19 cellular contexts compared by ENCODE assay signal in the genomic region with DNA sequence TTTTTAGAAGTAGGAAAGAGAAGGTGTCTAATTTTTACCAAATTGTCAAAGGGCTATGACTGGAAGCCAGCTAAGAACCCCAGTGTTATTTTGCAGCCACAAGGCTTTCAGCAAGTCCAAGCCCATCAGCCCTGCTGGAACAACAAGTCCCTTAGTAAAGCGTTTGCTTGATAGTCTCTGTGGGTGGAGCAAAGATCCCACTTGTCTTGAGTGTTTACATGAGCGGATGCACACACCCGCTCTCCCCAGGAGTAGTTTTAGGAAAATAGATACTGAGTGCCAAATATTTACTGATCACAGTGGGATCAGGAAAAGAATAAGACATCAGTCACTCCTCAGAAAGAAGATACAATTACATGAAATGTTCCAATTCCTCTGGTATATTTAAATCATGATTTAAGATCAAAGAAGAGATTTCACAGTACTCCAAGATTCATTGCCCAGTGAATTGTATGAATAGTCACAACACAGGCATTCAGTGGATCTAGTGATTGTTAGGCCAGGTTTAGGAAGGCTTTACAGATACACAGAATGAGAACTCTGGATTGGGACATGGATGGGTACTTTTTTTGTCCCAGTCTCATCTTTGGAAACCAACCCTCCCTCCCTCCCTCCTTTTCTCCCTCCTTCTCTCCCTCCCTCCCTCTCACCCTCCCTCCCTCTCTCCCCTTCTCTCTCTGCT.
DNase-seq lines count a peak whose midpoint lies in the region; ATAC-seq and TF ChIP-seq lines count a peak whose summit lies in the region.
"Had no signal": no experiment of that assay in that cellular context is flagged by ENCODE, and none has a peak within 500 bp of the region (broad histone marks: within the 10 kb centered on the region; RNA-seq: fewer than 3 reads in every experiment).

No MANE protein-coding gene starts in this region.

- peaks cover 6% of the 10 kb centered on the region for H3K4me1 Mint-ChIP-seq in osteocyte (ENCODE audit: unreplicated experiment)
- no peaks in the 10 kb centered on the region for H3K4me1 Mint-ChIP-seq in activated T-cell treated with anti-CD3 and anti-CD28 coated beads, Interleukin-2, amount 50 U/mL, for 4 hours (ENCODE audit: low read depth)
- H3K4me1 Mint-ChIP-seq: CD8-positive, alpha-beta memory T cell; stimulated activated memory B cell treated with anti-CD40 and anti-IgM and Interleukin-4, amounts not matched to agents 10 μg/mL and 1 μg/mL and 100 μg/mL, for 72 hours had no signal

- in situ Hi-C loops in ACHN (cut with HindIII; ENCODE audit: low pct_ligation_motif_present, low pct_unique_long_range_greater_than_20kb, low sequenced_read_pairs) = no loop called here

- no peaks in the 10 kb centered on the region for H3K27me3 Mint-ChIP-seq in osteocyte (ENCODE audit: unreplicated experiment)
- H3K27me3 Mint-ChIP-seq in activated T-cell treated with anti-CD3 and anti-CD28 coated beads, Interleukin-2, amount 50 U/mL, for 4 hours (ENCODE audit: low read depth) = no peaks in the 10 kb centered on the region
- H3K27me3 Mint-ChIP-seq: CD8-positive, alpha-beta memory T cell; effector memory CD8-positive, alpha-beta T cell; stimulated activated memory B cell treated with anti-CD40 and anti-IgM and Interleukin-4, amounts not matched to agents 10 μg/mL and 1 μg/mL and 100 μg/mL, for 72 hours had no signal

- H3K36me3 Mint-ChIP-seq in osteocyte (ENCODE audit: unreplicated experiment) = peaks cover 37% of the 10 kb centered on the region
- H3K36me3 Mint-ChIP-seq in activated T-cell treated with anti-CD3 and anti-CD28 coated beads, Interleukin-2, amount 50 U/mL, for 4 hours (ENCODE audit: insufficient read depth) = no peaks in the 10 kb centered on the region
- H3K36me3 Mint-ChIP-seq: stimulated activated memory B cell treated with anti-CD40 and anti-IgM and Interleukin-4, amounts not matched to agents 10 μg/mL and 1 μg/mL and 100 μg/mL, for 72 hours had no signal

- no peak for ATAC-seq in HG03108 (IDR thresholded peaks at IDR 0.05; ENCODE audit: unreplicated experiment)
- no peak for ATAC-seq in activated T-cell treated with anti-CD3 and anti-CD28 coated beads, Interleukin-2, amount 50 U/mL, for 4 hours
- ATAC-seq: effector memory CD8-positive, alpha-beta T cell; left colon; stimulated activated memory B cell treated with anti-CD40 and anti-IgM and Interleukin-4, amounts not matched to agents 10 μg/mL and 1 μg/mL and 100 μg/mL, for 72 hours had no signal

- no peak for TF ChIP-seq CTCF in osteocyte (IDR thresholded peaks at IDR 0.05)

- H3K27ac Mint-ChIP-seq in osteocyte (ENCODE audit: unreplicated experiment) = no peak overlapping the region
- H3K27ac Mint-ChIP-seq: CD8-positive, alpha-beta memory T cell; effector memory CD8-positive, alpha-beta T cell; stimulated activated memory B cell treated with anti-CD40 and anti-IgM and Interleukin-4, amounts not matched to agents 10 μg/mL and 1 μg/mL and 100 μg/mL, for 72 hours had no signal

- H3K4me3 Mint-ChIP-seq in osteocyte (ENCODE audit: unreplicated experiment) = no peak overlapping the region
- H3K4me3 Mint-ChIP-seq in activated T-cell treated with anti-CD3 and anti-CD28 coated beads, Interleukin-2, amount 50 U/mL, for 4 hours = no peak overlapping the region
- H3K4me3 Mint-ChIP-seq: CD8-positive, alpha-beta memory T cell; effector memory CD8-positive, alpha-beta T cell; stimulated activated memory B cell treated with anti-CD40 and anti-IgM and Interleukin-4, amounts not matched to agents 10 μg/mL and 1 μg/mL and 100 μg/mL, for 72 hours had no signal

- no peaks in the 10 kb centered on the region for H3K9me3 Mint-ChIP-seq in osteocyte (ENCODE audit: unreplicated experiment)
- peaks cover 3% of the 10 kb centered on the region for H3K9me3 Mint-ChIP-seq in activated T-cell treated with anti-CD3 and anti-CD28 coated beads, Interleukin-2, amount 50 U/mL, for 4 hours

- peak; percentile 57 for DNase-seq in COLO668 (lab: John Stamatoyannopoulos, UW; ENCODE audit: unreplicated experiment)
- DNase-seq in DMS53 treated with DMSO at 0.1 percent for 48 hours (lab: John Stamatoyannopoulos, UW; ENCODE audit: unreplicated experiment) = peak; percentile 94
- peak; percentile 56 for DNase-seq in NCI-H2196 (lab: John Stamatoyannopoulos, UW; ENCODE audit: unreplicated experiment)
- peak; percentile 34 for DNase-seq in brain pericyte (ENCODE audit: low read depth, low spot score)
- DNase-seq in ACHN = no peak
- DNase-seq in osteocyte (ENCODE audit: extremely low spot score, unreplicated experiment) = no peak
- DNase-seq in activated T-cell treated with anti-CD3 and anti-CD28 coated beads, Interleukin-2, amount 50 U/mL, for 4 hours = no peak
- DNase-seq: activated CD4-positive, alpha-beta T cell treated with anti-CD3 and anti-CD28 coated beads, Interleukin-2, amount 50 U/mL, for 4 hours; activated naive CD4-positive, alpha-beta T cell; anterior cingulate cortex; CD8-positive, alpha-beta memory T cell; effector memory CD8-positive, alpha-beta T cell; EL; left colon; OCI-M1; SJCRH30; T-helper 2 cell had no signal

Comparison
In these comparisons a context has a peak if more than half of its experiments do, and no peak if none do; other contexts are left out.
1. DNase-seq: peak in COLO668 (single experiment), DMS53 treated with DMSO at 0.1 percent for 48 hours (single experiment), NCI-H2196 (single experiment) and brain pericyte (single experiment); none in ACHN (single experiment), osteocyte (single experiment) and activated T-cell treated with anti-CD3 and anti-CD28 coated beads, Interleukin-2, amount 50 U/mL, for 4 hours (single experiment).